8 cellular contexts compared by ENCODE assay signal in genomic region chr9:92716557-92716956, GRCh38. TPM values are rescaled to one million over a fixed set of nuclear protein-coding genes. Genes with fewer than 3 reads are reported as not detected.
DNase-seq lines count a peak whose midpoint lies in the region; ATAC-seq and TF ChIP-seq lines count a peak whose summit lies in the region.

No MANE protein-coding gene starts in this region.

- ATAC-seq in HG03108 (IDR thresholded peaks at IDR 0.05; ENCODE audit: unreplicated experiment): no peak
- no peak for ATAC-seq in HG02623 (IDR thresholded peaks at IDR 0.05; ENCODE audit: unreplicated experiment)

- TF ChIP-seq CTCF in GM12864 (IDR thresholded peaks at IDR 0.05; ENCODE audit: low read depth, low read length, missing control alignments): peak; percentile 92

- DNase-seq in GM12864 (ENCODE audit: low read depth): no peak
- peak; percentile 30 for DNase-seq in HT1080 (ENCODE audit: low read depth)
- peak; percentile 47 to 77 (median 68) for DNase-seq in T-helper 2 cell
- peak; percentile 70 for DNase-seq in astrocyte of the hippocampus (ENCODE audit: low read depth, low spot score)
- DNase-seq in inferior parietal cortex (ENCODE audit: extremely low spot score): peak; percentile 70
- DNase-seq in stimulated activated CD4-positive, alpha-beta T cell treated with anti-CD3 and anti-CD28 coated beads, Interleukin-2, amount 100 ng/mL, for 4 hours (ENCODE audit: low read depth): peak; percentile 71

- H3K4me3 ChIP-seq in GM12864 (ENCODE audit: low read depth, low read length): no peak overlapping the region

RNA-seq across cellular contexts. Expression of gene IPPK, which starts 46.6 kb away (rescaled TPM):
- total RNA-seq in HT1080 (2014; rRNA removed; shearing (Covaris generic)): 21.5 and 25.0 TPM in 2 replicates
- 17.2 and 21.7 TPM in 2 replicates for polyA plus RNA-seq in HT1080 (2015; cell fraction: cytosol; rRNA removed)
- polyA plus RNA-seq in HT1080 (2015; cell fraction: nucleus; rRNA removed): 39.0 and 48.2 TPM in 2 replicates

RNA-seq across cellular contexts. Expression of gene BICD2, which starts 48.1 kb away (rescaled TPM):
- 46.5 and 51.8 TPM in 2 replicates for total RNA-seq in HT1080 (2014; rRNA removed; shearing (Covaris generic))
- 29.0 and 33.4 TPM in 2 replicates for polyA plus RNA-seq in HT1080 (2015; cell fraction: cytosol; rRNA removed)
- 33.3 and 35.6 TPM in 2 replicates for polyA plus RNA-seq in HT1080 (2015; cell fraction: nucleus; rRNA removed)
